Comparison of ENCODE assay signal across 8 cellular contexts in the genomic region with DNA sequence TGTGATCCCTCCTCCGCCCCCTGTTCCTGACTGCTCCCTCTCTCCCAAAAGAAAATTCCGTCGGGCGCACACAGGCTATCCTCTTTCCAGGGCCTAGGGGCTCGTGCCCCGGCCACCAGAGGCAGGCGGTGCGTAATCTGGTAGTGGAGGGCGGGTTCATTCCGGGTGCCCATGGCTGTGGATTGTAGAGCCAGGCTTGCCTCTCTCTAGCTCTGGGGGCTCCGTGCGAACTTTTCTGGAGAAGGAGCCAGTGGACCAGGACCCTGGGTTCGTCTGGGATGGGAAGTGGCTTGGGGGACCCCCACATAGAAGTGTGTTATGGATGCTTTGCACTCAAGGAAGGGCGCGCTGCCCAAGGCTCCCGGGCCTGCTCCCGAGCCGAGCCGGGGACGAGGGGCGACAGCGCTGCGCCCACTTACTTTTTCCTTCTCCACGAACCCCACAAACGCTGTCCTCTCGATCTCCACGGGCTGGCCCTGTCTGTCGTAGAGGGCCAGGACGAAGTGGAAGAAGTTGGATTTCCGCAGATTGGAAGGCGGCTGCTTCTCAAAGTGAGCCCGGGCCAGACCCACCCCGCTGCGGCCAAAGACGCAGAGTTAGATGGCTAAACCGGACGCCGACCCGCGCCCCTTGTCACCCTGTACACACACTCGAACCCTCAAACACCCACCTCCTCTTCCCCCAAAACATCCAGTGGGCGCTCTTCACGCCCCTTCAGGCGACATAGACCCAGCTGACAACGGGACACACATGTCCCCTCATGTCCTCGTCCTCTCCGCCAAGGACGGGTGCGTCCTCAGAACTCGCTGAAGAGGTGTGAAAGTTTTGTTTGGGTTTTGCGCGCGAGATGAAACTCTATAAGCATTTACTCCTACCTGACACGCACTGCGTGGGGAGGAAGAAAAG. TPM values are rescaled to one million over a fixed set of nuclear protein-coding genes. Genes with fewer than 3 reads are reported as not detected.
DNase-seq lines count a peak whose midpoint lies in the region; TF ChIP-seq lines count a peak whose summit lies in the region.

No MANE protein-coding gene starts in this region.

- peak overlapping the region; percentile 84 for H3K4me2 ChIP-seq in OCI-LY1 (ENCODE audit: low read length)
- peak overlapping the region; percentile 95 for H3K4me2 ChIP-seq in fibroblast of lung (ENCODE audit: extremely low read depth, insufficient read depth, low read length)

- H3K4me1 Mint-ChIP-seq in CD8-positive, alpha-beta memory T cell: peaks cover 39 to 48% (median 44%) of the 10 kb centered on the region in 3 donors

- H3K4me3 Mint-ChIP-seq in CD8-positive, alpha-beta memory T cell: peak overlapping the region in 5 of 7 donors; percentile 39 to 93 (median 87)

- CTCF ChIA-PET in CD8-positive, alpha-beta memory T cell (lab: Charles Lee): interaction anchor here (1.1 kb wide), 1 partner anchor 10 kb away, joined by 5 read pairs; no protein-coding TSS in a partner anchor

- no peaks in the 10 kb centered on the region for H3K9me3 Mint-ChIP-seq in CD8-positive, alpha-beta memory T cell

- H3K4me1 ChIP-seq in CD8-positive, alpha-beta memory T cell (ENCODE audit: insufficient read depth, low read length): peaks cover 26% of the 10 kb centered on the region
- H3K4me1 ChIP-seq in OCI-LY1 (ENCODE audit: insufficient read depth, low read length, severe bottlenecking): peaks cover 62% of the 10 kb centered on the region
- peaks cover 2% of the 10 kb centered on the region for H3K4me1 ChIP-seq in fibroblast of lung (ENCODE audit: control insufficient read depth, extremely low read depth, insufficient read depth, low read length)

- no peak overlapping the region for H3K27ac ChIP-seq in CD8-positive, alpha-beta memory T cell (ENCODE audit: low read depth, low read length)
- H3K27ac ChIP-seq in OCI-LY1 (ENCODE audit: low read depth, low read length, poor library complexity, severe bottlenecking) (peak overlapping the region; percentile 95), fibroblast of lung (ENCODE audit: insufficient read depth, low read length) (peak overlapping the region; percentile 76)

- TF ChIP-seq CTCF in OCI-LY1 (IDR thresholded peaks at IDR 0.05; ENCODE audit: low read length) (no peak), fibroblast of lung (conservative IDR thresholded peaks at IDR 0.05 in 1 of 2, IDR thresholded peaks at IDR 0.05 in 1 of 2; ENCODE audit: low read depth in 1 of 2, low read length in 2 of 2) (no peak)

- H3K36me3 ChIP-seq in CD8-positive, alpha-beta memory T cell (ENCODE audit: insufficient read depth, low read length): no peaks in the 10 kb centered on the region
- H3K36me3 ChIP-seq in OCI-LY1 (ENCODE audit: insufficient read depth, low read length) (peaks cover 27% of the 10 kb centered on the region; the same call in 1 of the 2 replicates), fibroblast of lung (ENCODE audit: control insufficient read depth, insufficient read depth, low read length) (no peaks in the 10 kb centered on the region)

- peaks cover 9% of the 10 kb centered on the region for H3F3A ChIP-seq in OCI-LY1 (ENCODE audit: insufficient read depth, low read length)

- peaks cover 0 to 3% (median 0%) of the 10 kb centered on the region in 3 donors for H3K36me3 Mint-ChIP-seq in CD8-positive, alpha-beta memory T cell

- H3K27me3 ChIP-seq in CD8-positive, alpha-beta memory T cell (ENCODE audit: insufficient read depth, low read length, poor library complexity, severe bottlenecking): peaks cover 34% of the 10 kb centered on the region
- H3K27me3 ChIP-seq in OCI-LY1 (ENCODE audit: insufficient read depth, low read length): no peaks in the 10 kb centered on the region
- H3K27me3 ChIP-seq in fibroblast of lung (ENCODE audit: control insufficient read depth, insufficient read depth, low read length): no peaks in the 10 kb centered on the region

- peak overlapping the region in 1 of 8 donors; percentile 13 for H3K27ac Mint-ChIP-seq in CD8-positive, alpha-beta memory T cell

- H2AFZ ChIP-seq in OCI-LY1 (ENCODE audit: low read length): no peak overlapping the region
- no peak overlapping the region for H2AFZ ChIP-seq in fibroblast of lung (ENCODE audit: low read length)

- H3K9ac ChIP-seq in OCI-LY1 (ENCODE audit: low read length) (peak overlapping the region; percentile 99), fibroblast of lung (ENCODE audit: insufficient read depth, low read length) (peak overlapping the region; percentile 82)

- H4K20me1 ChIP-seq in OCI-LY1 (ENCODE audit: insufficient read depth, low read length) (no peaks in the 10 kb centered on the region), fibroblast of lung (ENCODE audit: control insufficient read depth, extremely low read depth, insufficient read depth, low read length) (no peaks in the 10 kb centered on the region)

- H3K27me3 Mint-ChIP-seq in CD8-positive, alpha-beta memory T cell: peaks cover 40 to 68% of the 10 kb centered on the region in 2 donors

- H3K9me3 ChIP-seq in CD8-positive, alpha-beta memory T cell (ENCODE audit: low read length): no peaks in the 10 kb centered on the region
- no peaks in the 10 kb centered on the region for H3K9me3 ChIP-seq in OCI-LY1 (ENCODE audit: low read length)
- H3K9me3 ChIP-seq in fibroblast of lung (ENCODE audit: control insufficient read depth, insufficient read depth, low read depth, low read length): no peaks in the 10 kb centered on the region

- H3K4me3 ChIP-seq in CD8-positive, alpha-beta memory T cell (ENCODE audit: low read length): peak overlapping the region; percentile 14
- H3K4me3 ChIP-seq in OCI-LY1 (ENCODE audit: low read depth, low read length, poor library complexity, severe bottlenecking): peak overlapping the region; percentile 96
- H3K4me3 ChIP-seq in fibroblast of lung (replicated peaks in 1 of 4; ENCODE audit: control extremely low read depth in 1 of 4, insufficient read depth in 1 of 4, low read depth in 3 of 4, low read length in 4 of 4): peak overlapping the region; percentile 61 to 88 (median 72)

- H3K79me2 ChIP-seq in OCI-LY1 (ENCODE audit: insufficient read depth, low read length): peaks cover 64% of the 10 kb centered on the region
- H3K79me2 ChIP-seq in fibroblast of lung (ENCODE audit: control insufficient read depth, insufficient read depth, low read length): peaks cover 52% of the 10 kb centered on the region

- POLR2A ChIA-PET in CD8-positive, alpha-beta memory T cell (lab: Charles Lee): no interaction called here

- no peaks in the 10 kb centered on the region for H3K9me2 ChIP-seq in OCI-LY1 (ENCODE audit: low read depth, low read length)

- no peak for DNase-seq in CD8-positive, alpha-beta memory T cell
- DNase-seq in fibroblast of lung (ENCODE audit: low read depth in 2 of 2): no peak
- peak; percentile 49 for DNase-seq in retina
- no peak for DNase-seq in hippocampal formation (lab: John Stamatoyannopoulos, UW)
- no peak for DNase-seq in NCI-H748 treated with DMSO at 0.1 percent for 48 hours (lab: John Stamatoyannopoulos, UW)
- DNase-seq in RPMI8226: no peak
- no peak for DNase-seq in NCI-H345 treated with DMSO at 0.1 percent for 48 hours (lab: John Stamatoyannopoulos, UW; ENCODE audit: unreplicated experiment)

RNA-seq across cellular contexts. Expression of a gene that starts 2.9 kb away (rescaled TPM):
- under 1 TPM in 1 of 2 experiments, not detected in 1; 0.18 TPM for total RNA-seq in CD8-positive, alpha-beta memory T cell
- not detected for polyA plus RNA-seq in CD8-positive, alpha-beta memory T cell
- 0.99 and 2.1 TPM in 2 replicates for total RNA-seq in fibroblast of lung
- polyA plus RNA-seq in fibroblast of lung: 2.6 and 18.3 TPM in 2 replicates
- polyA plus RNA-seq in fibroblast of lung (2012): 1.9 and 19.2 TPM in 2 replicates
- 13.0 and 97.7 TPM in 2 replicates for polyA minus RNA-seq in fibroblast of lung (ENCODE audit: low replicate concordance)

Comparison
In these comparisons a context has a peak if more than half of its experiments do, and no peak if none do; other contexts are left out.
1. H3K4me3 ChIP-seq: peak in every context shown above with its lines; median percentile 96 in OCI-LY1; 72 in fibroblast of lung; 14 in CD8-positive, alpha-beta memory T cell.